6 cellular contexts compared by ENCODE assay signal in the genomic region with DNA sequence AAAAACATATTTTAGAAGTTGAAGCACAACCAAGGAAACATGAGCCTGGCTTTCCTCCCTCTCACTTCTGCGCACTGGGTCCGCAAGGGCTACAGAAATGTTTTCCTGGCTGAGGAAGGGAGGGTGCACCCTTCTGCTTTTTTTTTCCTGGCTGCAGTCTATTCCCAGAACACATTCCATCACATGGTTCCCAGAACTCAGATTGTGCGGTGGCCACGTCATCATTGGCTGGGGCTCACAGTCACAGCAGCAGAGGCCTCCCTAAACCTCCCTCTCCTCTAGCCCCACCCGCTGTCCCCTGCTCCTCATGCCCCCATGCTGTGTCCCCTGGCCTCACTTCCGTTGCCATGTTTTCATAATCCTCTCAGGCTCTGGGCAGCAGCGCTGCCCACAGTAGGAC. TPM values are rescaled to one million over a fixed set of nuclear protein-coding genes. Genes with fewer than 3 reads are reported as not detected.
"Had no signal": no experiment of that assay in that cellular context is flagged by ENCODE, and none has a peak within 500 bp of the region (broad histone marks: within the 10 kb centered on the region; RNA-seq: fewer than 3 reads in every experiment).

No MANE protein-coding gene starts in this region.

RNA-seq across cellular contexts. Expression of gene RIMBP3B, which starts 5.9 kb away (rescaled TPM):
- total RNA-seq: dermis microvascular lymphatic vessel endothelial cell, esophagus mucosa, esophagus squamous epithelium, gastrocnemius medialis, mammary epithelial cell, mononuclear cell had no signal
